In genomic region chr7:75878769-75879596, GRCh38 we compare ENCODE assay signal across 8 cellular contexts. TPM values are rescaled to one million over a fixed set of nuclear protein-coding genes. Genes with fewer than 3 reads are reported as not detected.
DNase-seq lines count a peak whose midpoint lies in the region; ATAC-seq and TF ChIP-seq lines count a peak whose summit lies in the region.

TSS of gene RHBDD2 (plus strand) at chr7:75879034. CDS start at chr7:75879083, 49 bp downstream.

- peak; percentile 82 for ATAC-seq in GM21360 (IDR thresholded peaks at IDR 0.05; ENCODE audit: unreplicated experiment)
- ATAC-seq in lung (ENCODE audit: insufficient read depth, low FRiP score), result peak; percentile 95

- CTCF ChIA-PET in CD8-positive, alpha-beta memory T cell (lab: Charles Lee), result interaction anchor here (1.3 to 1.7 kb wide), 2 partner anchors 35 to 141 kb away, joined by 3 to 7 read pairs; no protein-coding TSS in a partner anchor

- H3K9me3 ChIP-seq in CD8-positive, alpha-beta memory T cell (ENCODE audit: low read length), result no peaks in the 10 kb centered on the region
- no peaks in the 10 kb centered on the region for H3K9me3 ChIP-seq in lung (ENCODE audit: control insufficient read depth in 2 of 2, insufficient read depth in 1 of 2, low read length in 1 of 2)

- no peak for TF ChIP-seq CTCF in lung (IDR thresholded peaks at IDR 0.05; ENCODE audit: control extremely low read depth, extremely low read depth)

- no peaks in the 10 kb centered on the region for H3K27me3 ChIP-seq in CD8-positive, alpha-beta memory T cell (ENCODE audit: insufficient read depth, low read length, poor library complexity, severe bottlenecking)
- H3K27me3 ChIP-seq in lung (ENCODE audit: control insufficient read depth, insufficient read depth), result no peaks in the 10 kb centered on the region

- H3K4me1 Mint-ChIP-seq in CD8-positive, alpha-beta memory T cell, result peaks cover 25 to 46% (median 37%) of the 10 kb centered on the region in 3 donors

- no peaks in the 10 kb centered on the region for H3K27me3 Mint-ChIP-seq in CD8-positive, alpha-beta memory T cell

- peaks cover 0 to 47% (median 9%) of the 10 kb centered on the region in 3 donors for H3K36me3 Mint-ChIP-seq in CD8-positive, alpha-beta memory T cell

- peak within 1 kb of the TSS; percentile 95 to 99 (median 96) for H3K4me3 Mint-ChIP-seq in CD8-positive, alpha-beta memory T cell

- 1% methylated on average over 57 to 63 of the region's 64 CpGs for WGBS in lung, 2 donors

- H3K27ac ChIP-seq in CD8-positive, alpha-beta memory T cell (ENCODE audit: low read depth, low read length), result peak within 1 kb of the TSS; percentile 87
- H3K27ac ChIP-seq in lung (ENCODE audit: low read depth in 1 of 2, low read length in 1 of 2), result peak within 1 kb of the TSS; percentile 77 to 88

- peaks cover 18% of the 10 kb centered on the region for H3K36me3 ChIP-seq in CD8-positive, alpha-beta memory T cell (ENCODE audit: insufficient read depth, low read length)
- peaks cover 0 to 20% of the 10 kb centered on the region in 2 donors for H3K36me3 ChIP-seq in lung (ENCODE audit: control insufficient read depth in 2 of 2, insufficient read depth in 2 of 2, low read length in 2 of 2)

- H3K4me3 ChIP-seq in CD8-positive, alpha-beta memory T cell (ENCODE audit: low read length), result peak within 1 kb of the TSS; percentile 79
- peak within 1 kb of the TSS; percentile 85 for H3K4me3 ChIP-seq in lung

- DNase-seq in CD8-positive, alpha-beta memory T cell, result peak; percentile 89 to 98 (median 95)
- peak; percentile 98 for DNase-seq in HT-29 (ENCODE audit: low spot score)
- peak; percentile 96 for DNase-seq in NK-92 treated with Interleukin-12 subunit alpha and Interleukin-12 subunit beta, amount 100 ng/mL, for 24 hours (lab: John Stamatoyannopoulos, UW)
- peak; percentile 98 for DNase-seq in activated CD8-positive, alpha-beta memory T cell treated with anti-CD3 and anti-CD28 coated beads for 24 hours
- peak; percentile 93 for DNase-seq in effector CD4-positive, alpha-beta T cell
- DNase-seq in lung (ENCODE audit: low spot score), result peak; percentile 95
- peak; percentile 95 to 96 (median 96) for DNase-seq in stimulated activated CD4-positive, alpha-beta T cell treated with anti-CD3 and anti-CD28 coated beads, TNF-alpha, amount 100 ng/mL, for 4 hours (ENCODE audit: low read depth in 3 of 3)

- H3K27ac Mint-ChIP-seq in CD8-positive, alpha-beta memory T cell, result peak within 1 kb of the TSS; percentile 95 to 100 (median 97)

- POLR2A ChIA-PET in CD8-positive, alpha-beta memory T cell (lab: Charles Lee), result interaction anchor here (1.5 to 2.0 kb wide), 2 partner anchors 35 to 37 kb away, joined by 9 to 17 read pairs; no protein-coding TSS in a partner anchor

- peaks cover 22% of the 10 kb centered on the region for H3K4me1 ChIP-seq in CD8-positive, alpha-beta memory T cell (ENCODE audit: insufficient read depth, low read length)
- H3K4me1 ChIP-seq in lung (ENCODE audit: control insufficient read depth in 2 of 2, insufficient read depth in 2 of 2, low read length in 2 of 2), result peaks cover 2 to 9% of the 10 kb centered on the region in 2 donors

- H3K9me3 Mint-ChIP-seq in CD8-positive, alpha-beta memory T cell, result no peaks in the 10 kb centered on the region

RNA-seq across cellular contexts. Expression of gene RHBDD2, which starts in this region (rescaled TPM):
- total RNA-seq in CD8-positive, alpha-beta memory T cell, result 10 to 100 TPM; 39.8 to 44.6 TPM
- polyA plus RNA-seq in CD8-positive, alpha-beta memory T cell, result 108 TPM
- total RNA-seq in HT-29 (2014; rRNA removed; shearing (Covaris generic)), result 53.8 and 58.7 TPM in 2 replicates
- total RNA-seq in lung, result 100 to 1,000 TPM in 1 of 2 donors, 10 to 100 TPM in 1; 25.1 to 102 TPM
- polyA plus RNA-seq in lung, result 10 to 100 TPM; 67.0 to 97.1 TPM

Comparison
In these comparisons a context has a peak if more than half of its experiments do, and no peak if none do; other contexts are left out.
1. Peak in every context shown above with its lines: DNase-seq, ATAC-seq, H3K4me3 ChIP-seq and H3K27ac ChIP-seq.